13 cellular contexts compared by ENCODE assay signal in genomic region chr17:47267354-47267828, GRCh38. TPM values are rescaled to one million over a fixed set of nuclear protein-coding genes. Genes with fewer than 3 reads are reported as not detected.
DNase-seq lines count a peak whose midpoint lies in the region; TF ChIP-seq lines count a peak whose summit lies in the region.
"Had no signal": no experiment of that assay in that cellular context is flagged by ENCODE, and none has a peak within 500 bp of the region (broad histone marks: within the 10 kb centered on the region; RNA-seq: fewer than 3 reads in every experiment).

No MANE protein-coding gene starts in this region.

- no peaks in the 10 kb centered on the region for H3K79me1 ChIP-seq in mesendoderm (ENCODE audit: low read length)

- no peak overlapping the region for H3K4me2 ChIP-seq in mesendoderm (ENCODE audit: low read length)

- no peak overlapping the region for H3K18ac ChIP-seq in mesendoderm (ENCODE audit: low read length)

- no peaks in the 10 kb centered on the region for H3K79me2 ChIP-seq in mesendoderm (ENCODE audit: control insufficient read depth, insufficient read depth, low read length)

- no peak overlapping the region for H4K8ac ChIP-seq in mesendoderm (ENCODE audit: low read depth, low read length)

- H3K9me3 ChIP-seq in MG63, result peaks cover 18% of the 10 kb centered on the region
- H3K9me3 ChIP-seq: upper lobe of left lung had no signal

- H3K56ac ChIP-seq in mesendoderm (ENCODE audit: low read length), result no peak overlapping the region

- no peaks in the 10 kb centered on the region for H3K4me1 ChIP-seq in mesendoderm (ENCODE audit: control insufficient read depth, low read depth, low read length)
- H3K4me1 ChIP-seq: upper lobe of left lung had no signal

- peaks cover 36% of the 10 kb centered on the region for H3K27me3 Mint-ChIP-seq in activated naive CD4-positive, alpha-beta T cell treated with anti-CD3 and anti-CD28 coated beads, Interleukin-2, amount 10 ng/mL, durations not matched to agents 7 days and 5 days

- no peak overlapping the region for H3K4ac ChIP-seq in mesendoderm (ENCODE audit: low read depth, low read length)

- no peak overlapping the region for H3K23ac ChIP-seq in mesendoderm (ENCODE audit: low read length)

- DNase-seq in AG08395 (ENCODE audit: low spot score) (peak; percentile 82), MG63 (peak; percentile 72), dedifferentiated amniotic fluid mesenchymal stem cell (ENCODE audit: extremely low spot score) (peak; percentile 29), mesendoderm (peak; percentile 34), OCI-M2 (lab: John Stamatoyannopoulos, UW; ENCODE audit: unreplicated experiment) (no peak), DMS 273 treated with DMSO at 0.1 percent for 48 hours (lab: John Stamatoyannopoulos, UW) (no peak), dorsolateral prefrontal cortex (no peak)
- DNase-seq in activated naive CD4-positive, alpha-beta T cell treated with anti-CD3 and anti-CD28 coated beads, Interleukin-2, amount 10 ng/mL, durations not matched to agents 7 days and 5 days, result no peak
- DNase-seq: central memory CD4-positive, alpha-beta T cell; NCI-H526 treated with DMSO at 0.1 percent for 48 hours; T-cell; upper lobe of left lung had no signal

- no peak overlapping the region for H3K4me3 Mint-ChIP-seq in activated naive CD4-positive, alpha-beta T cell treated with anti-CD3 and anti-CD28 coated beads, Interleukin-2, amount 10 ng/mL, durations not matched to agents 7 days and 5 days
- H3K4me3 Mint-ChIP-seq: natural killer cell treated with Interleukin-12 subunit alpha and Interleukin-12 subunit beta and Interleukin-15 and Interleukin-18, amount 100 ng/mL, for 72 hours; T-cell had no signal

- H3K9ac ChIP-seq in mesendoderm (ENCODE audit: low read length), result no peak overlapping the region

- no peaks in the 10 kb centered on the region for H3K27me3 ChIP-seq in MG63
- H3K27me3 ChIP-seq in mesendoderm (ENCODE audit: insufficient read depth, low read length, poor library complexity), result no peaks in the 10 kb centered on the region
- H3K27me3 ChIP-seq in dorsolateral prefrontal cortex, result no peaks in the 10 kb centered on the region
- H3K27me3 ChIP-seq: upper lobe of left lung had no signal

- no peak overlapping the region for H2AK5ac ChIP-seq in mesendoderm (ENCODE audit: low read length)

- no peak overlapping the region for H3K27ac ChIP-seq in mesendoderm (ENCODE audit: low read depth, low read length)
- H3K27ac ChIP-seq in dorsolateral prefrontal cortex, result no peak overlapping the region
- H3K27ac ChIP-seq: upper lobe of left lung had no signal

- no peak overlapping the region for H3K27ac Mint-ChIP-seq in activated naive CD4-positive, alpha-beta T cell treated with anti-CD3 and anti-CD28 coated beads, Interleukin-2, amount 10 ng/mL, durations not matched to agents 7 days and 5 days
- H3K27ac Mint-ChIP-seq: natural killer cell treated with Interleukin-12 subunit alpha and Interleukin-12 subunit beta and Interleukin-15 and Interleukin-18, amount 100 ng/mL, for 72 hours had no signal

- WGBS in mesendoderm (ENCODE audit: extremely low coverage, insufficient coverage, low lambda C conversion rate), result no CpG with 5 or more reads among the region's 1 CpG

- H3K4me1 Mint-ChIP-seq in activated naive CD4-positive, alpha-beta T cell treated with anti-CD3 and anti-CD28 coated beads, Interleukin-2, amount 10 ng/mL, durations not matched to agents 7 days and 5 days, result no peaks in the 10 kb centered on the region
- H3K4me1 Mint-ChIP-seq: T-cell had no signal

- CTCF ChIA-PET in activated naive CD4-positive, alpha-beta T cell treated with anti-CD3 and anti-CD28 coated beads, Interleukin-2, amount 10 ng/mL, durations not matched to agents 7 days and 5 days (lab: Charles Lee), result no interaction called here

- intact Hi-C loops in dorsolateral prefrontal cortex (cut with DNase I), result no loop called here

- H2BK5ac ChIP-seq in mesendoderm (ENCODE audit: low read length), result no peak overlapping the region

- H3K36me3 Mint-ChIP-seq in activated naive CD4-positive, alpha-beta T cell treated with anti-CD3 and anti-CD28 coated beads, Interleukin-2, amount 10 ng/mL, durations not matched to agents 7 days and 5 days, result no peaks in the 10 kb centered on the region
- H3K36me3 Mint-ChIP-seq: T-cell had no signal

- no peak for TF ChIP-seq CTCF in dorsolateral prefrontal cortex (IDR thresholded peaks at IDR 0.05 in 54 of 56, conservative IDR thresholded peaks at IDR 0.05 in 2 of 56; ENCODE audit: low read depth in 1 of 56, partially characterized antibody in 56 of 56)

- H4K5ac ChIP-seq in mesendoderm (ENCODE audit: low read length), result no peak overlapping the region

- H3K4me3 ChIP-seq in MG63 (no peak overlapping the region), mesendoderm (ENCODE audit: low read length) (no peak overlapping the region), dorsolateral prefrontal cortex (no peak overlapping the region)
- H3K4me3 ChIP-seq: upper lobe of left lung had no signal

- H2BK120ac ChIP-seq in mesendoderm (ENCODE audit: low read depth, low read length), result no peak overlapping the region

- H3K36me3 ChIP-seq in MG63 (peaks cover 4% of the 10 kb centered on the region; the same call in 1 of the 2 replicates), mesendoderm (ENCODE audit: control insufficient read depth, insufficient read depth, low read length) (no peaks in the 10 kb centered on the region)
- H3K36me3 ChIP-seq: upper lobe of left lung had no signal

- H2BK15ac ChIP-seq in mesendoderm (replicated peaks; ENCODE audit: low read depth), result no peak overlapping the region

- H3K9me3 Mint-ChIP-seq in activated naive CD4-positive, alpha-beta T cell treated with anti-CD3 and anti-CD28 coated beads, Interleukin-2, amount 10 ng/mL, durations not matched to agents 7 days and 5 days, result peaks cover 4% of the 10 kb centered on the region
- H3K9me3 Mint-ChIP-seq: natural killer cell treated with Interleukin-12 subunit alpha and Interleukin-12 subunit beta and Interleukin-15 and Interleukin-18, amount 100 ng/mL, for 72 hours had no signal

RNA-seq across cellular contexts. Expression of gene ITGB3, which starts 13.8 kb away (rescaled TPM):
- total RNA-seq in MG63 (2014; rRNA removed; shearing (Covaris generic); ENCODE audit: low replicate concordance), result 12.1 and 13.6 TPM in 2 replicates
- not detected for polyA plus RNA-seq in mesendoderm (2013, experiment 1 of 2)
- polyA plus RNA-seq in mesendoderm (2013, experiment 2 of 2), result 0.06 TPM
- total RNA-seq in dorsolateral prefrontal cortex, result 1 to 10 TPM in 91 of 120 experiments, under 1 TPM in 29; 0.16 to 6.6 (median 1.6) TPM

RNA-seq across cellular contexts. Expression of gene EFCAB13, which starts 56.4 kb away (rescaled TPM):
- 0.05 and 0.30 TPM in 2 replicates for total RNA-seq in MG63 (2014; rRNA removed; shearing (Covaris generic); ENCODE audit: low replicate concordance)
- 0.31 TPM for polyA plus RNA-seq in mesendoderm (2013, experiment 1 of 2)
- 0.31 TPM for polyA plus RNA-seq in mesendoderm (2013, experiment 2 of 2)
- 10 to 100 TPM in 4 of 120 experiments, 1 to 10 TPM in 114, under 1 TPM in 2; 0.79 to 14.6 (median 3.8) TPM for total RNA-seq in dorsolateral prefrontal cortex

RNA-seq across cellular contexts. Expression of gene MYL4, which starts 58.2 kb away (rescaled TPM):
- not detected in 2 replicates for total RNA-seq in MG63 (2014; rRNA removed; shearing (Covaris generic); ENCODE audit: low replicate concordance)
- polyA plus RNA-seq in mesendoderm (2013, experiment 1 of 2), result 1.1 TPM
- 1.1 TPM for polyA plus RNA-seq in mesendoderm (2013, experiment 2 of 2)
- total RNA-seq in dorsolateral prefrontal cortex, result 1 to 10 TPM in 4 of 120 experiments, under 1 TPM in 6, not detected in 110; 0.56 to 1.5 (median 0.97) TPM
- total RNA-seq: T-cell had no signal

Comparison
In these comparisons a context has a peak if more than half of its experiments do, and no peak if none do; other contexts are left out.
1. DNase-seq: peak in AG08395 (single experiment), MG63 (single experiment), dedifferentiated amniotic fluid mesenchymal stem cell (single experiment) and mesendoderm (single experiment); none in activated naive CD4-positive, alpha-beta T cell treated with anti-CD3 and anti-CD28 coated beads, Interleukin-2, amount 10 ng/mL, durations not matched to agents 7 days and 5 days (single experiment), OCI-M2 (single experiment), DMS 273 treated with DMSO at 0.1 percent for 48 hours (single experiment) and dorsolateral prefrontal cortex (0 of 10).